Comparison of ENCODE assay signal across 34 cellular contexts in the genomic region with DNA sequence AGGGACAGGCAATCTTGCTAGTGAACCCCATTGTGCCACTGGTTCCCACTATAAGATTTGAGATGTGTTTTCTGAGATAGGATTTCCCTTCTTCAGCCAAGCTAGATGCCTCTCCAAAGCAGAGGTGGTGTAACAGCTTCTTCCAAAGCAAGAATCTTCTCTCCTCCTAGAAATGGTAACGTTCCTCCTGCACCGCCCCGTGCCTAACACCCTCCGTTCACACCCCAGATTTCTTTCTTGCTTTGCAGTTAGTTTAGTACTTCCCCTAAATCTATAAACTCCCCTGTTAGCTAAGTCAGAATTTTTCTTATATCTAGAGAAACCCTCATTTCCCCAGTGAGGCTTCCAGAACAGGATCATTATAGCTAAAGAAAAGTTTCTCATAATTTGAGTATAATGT.
"Had no signal": no experiment of that assay in that cellular context is flagged by ENCODE, and none has a peak within 500 bp of the region (broad histone marks: within the 10 kb centered on the region; RNA-seq: fewer than 3 reads in every experiment).

No MANE protein-coding gene starts in this region.

- H3K36me3 ChIP-seq: MG63 had no signal

- H3K4me3 ChIP-seq: MG63 had no signal

- H3K27me3 ChIP-seq: MG63 had no signal

- H3K9me3 ChIP-seq: MG63 had no signal

- H3K27ac ChIP-seq: KMS-11 had no signal

- H3K4me2 ChIP-seq: KMS-11 had no signal

- DNase-seq: Karpas-422, Kasumi-1, KG1, MG63, MM.1S, MV-4-11, NCI-H1048, NCI-H1092, NCI-H1092 treated with DMSO at 0.1 percent for 48 hours, NCI-H1105, NCI-H1105 treated with DMSO at 0.1 percent for 48 hours, NCI-H1417, NCI-H1417 treated with DMSO at 0.1 percent for 48 hours, NCI-H1436, NCI-H1436 treated with DMSO at 0.1 percent for 48 hours, NCI-H146, NCI-H1694, NCI-H1694 treated with DMSO at 0.1 percent for 48 hours, NCI-H187, NCI-H187 treated with DMSO at 0.1 percent for 48 hours, NCI-H1930, NCI-H2029, NCI-H2029 treated with DMSO at 0.1 percent for 48 hours, NCI-H2081, NCI-H2081 treated with DMSO at 0.1 percent for 48 hours, NCI-H2107, NCI-H2171, NCI-H2171 treated with DMSO at 0.1 percent for 48 hours, NCI-H2227 treated with DMSO at 0.1 percent for 48 hours, NCI-H226, NCI-H345, NCI-H446, NCI-H446 treated with DMSO at 0.1 percent for 48 hours had no signal

- H3K9ac ChIP-seq: KMS-11 had no signal
